In the genomic region with DNA sequence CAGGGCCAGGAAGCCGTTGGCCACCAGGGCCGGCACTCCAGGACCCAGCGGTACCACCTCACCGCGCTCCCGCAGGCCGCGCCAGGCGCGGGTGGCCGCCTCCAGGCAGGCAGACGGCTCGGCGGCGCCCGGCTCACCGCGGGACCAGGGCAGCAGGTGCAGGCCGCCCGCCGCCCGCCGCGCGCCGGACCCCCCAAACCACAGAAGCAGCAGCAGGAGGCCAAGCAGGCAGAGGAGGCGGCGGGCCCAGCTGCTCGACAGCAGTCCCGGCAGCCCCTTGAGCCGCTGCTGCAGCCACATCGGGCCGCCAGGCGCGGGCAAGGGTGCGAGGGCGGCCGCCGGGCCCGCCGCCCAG, we compare ENCODE assay signal across 8 cellular contexts. TPM values are rescaled to one million over a fixed set of nuclear protein-coding genes. Genes with fewer than 3 reads are reported as not detected.
A peak's percentile ranks its signal among the peaks of the same experiment; 100 is the strongest.
DNase-seq lines count a peak whose midpoint lies in the region; TF ChIP-seq lines count a peak whose summit lies in the region.

No MANE protein-coding gene starts in this region.

- no peaks in the 10 kb centered on the region for H3K9me3 ChIP-seq in SJSA1 (replicated peaks)
- H3K9me3 ChIP-seq in spleen, result no peaks in the 10 kb centered on the region

- no peak overlapping the region for H3K27ac Mint-ChIP-seq in glutamatergic neuron (ENCODE audit: unreplicated experiment)

- H3K36me3 Mint-ChIP-seq in glutamatergic neuron (ENCODE audit: unreplicated experiment), result no peaks in the 10 kb centered on the region

- DNase-seq in GM12864 (ENCODE audit: low read depth) (no peak), HFF-Myc (ENCODE audit: extremely low read depth, low read depth) (no peak), SJSA1 (ENCODE audit: low read depth in 1 of 2, low spot score in 2 of 2) (no peak), glutamatergic neuron (peak; percentile 41), spleen (peak; percentile 91), mucosa of gallbladder (ENCODE audit: low spot score) (no peak), cerebellar nuclear complex (lab: John Stamatoyannopoulos, UW) (no peak), SIG-M5 (lab: John Stamatoyannopoulos, UW) (no peak)

- 0 to 2% (median 0%) methylated on average over 7 to 41 of the region's 41 CpGs; no CpG with 5 or more reads in 1 of the 5 donors for WGBS in spleen, 5 donors

- H3K4me3 ChIP-seq in GM12864 (ENCODE audit: low read depth, low read length), result peak overlapping the region; percentile 73
- H3K4me3 ChIP-seq in HFF-Myc (replicated peaks; ENCODE audit: low read depth, low read length), result peak overlapping the region; percentile 64
- H3K4me3 ChIP-seq in SJSA1, result peak overlapping the region; percentile 56
- H3K4me3 ChIP-seq in spleen, result peak overlapping the region; percentile 48 to 89 (median 64)

- H3K9me3 Mint-ChIP-seq in glutamatergic neuron (ENCODE audit: unreplicated experiment), result peaks cover 10% of the 10 kb centered on the region

- peaks cover 26% of the 10 kb centered on the region for H3K4me1 ChIP-seq in SJSA1 (replicated peaks)
- H3K4me1 ChIP-seq in spleen, result peaks cover 29 to 74% (median 63%) of the 10 kb centered on the region in 6 donors

- no peaks in the 10 kb centered on the region for H3K27me3 ChIP-seq in SJSA1 (replicated peaks)
- H3K27me3 ChIP-seq in spleen (replicated peaks in 1 of 7), result no peaks in the 10 kb centered on the region

- TF ChIP-seq POLR2A in spleen (IDR thresholded peaks at IDR 0.05), result no peak

- intact Hi-C loops in spleen (cut with DNase I; ENCODE audit: low total_unique reads), result no loop called here

- TF ChIP-seq CTCF in GM12864 (IDR thresholded peaks at IDR 0.05; ENCODE audit: low read depth, low read length, missing control alignments) (no peak), HFF-Myc (IDR thresholded peaks at IDR 0.05; ENCODE audit: low read depth, low read length, missing control alignments) (no peak), glutamatergic neuron (IDR thresholded peaks at IDR 0.05; ENCODE audit: partially characterized antibody, unreplicated experiment) (no peak), spleen (IDR thresholded peaks at IDR 0.05 in 8 of 11, conservative IDR thresholded peaks at IDR 0.05 in 3 of 11) (no peak)

- no peak overlapping the region for H3K27ac ChIP-seq in SJSA1
- H3K27ac ChIP-seq in spleen, result peak overlapping the region in 5 of 8 donors; percentile 44 to 90 (median 80)

- H3K4me3 Mint-ChIP-seq in glutamatergic neuron (ENCODE audit: unreplicated experiment), result no peak overlapping the region

- peaks cover 4% of the 10 kb centered on the region for H3K27me3 Mint-ChIP-seq in glutamatergic neuron (ENCODE audit: unreplicated experiment)

- H3K4me1 Mint-ChIP-seq in glutamatergic neuron (ENCODE audit: low read depth, unreplicated experiment), result peaks cover 13% of the 10 kb centered on the region

- H3K36me3 ChIP-seq in SJSA1 (peaks cover 29% of the 10 kb centered on the region), spleen (peaks cover 0 to 32% (median 27%) of the 10 kb centered on the region in 6 donors)

RNA-seq across cellular contexts. Expression of a gene that starts 0.3 kb away (rescaled TPM):
- total RNA-seq in SJSA1 (2014; rRNA removed; shearing (Covaris generic)), result 85.2 and 102 TPM in 2 replicates
- total RNA-seq in glutamatergic neuron (ENCODE audit: unreplicated experiment), result 35.7 TPM
- total RNA-seq in spleen, result 10 to 100 TPM; 39.0 to 93.0 (median 45.8) TPM
- 10 to 100 TPM; 20.7 to 36.2 (median 26.5) TPM for polyA plus RNA-seq in spleen
- total RNA-seq in mucosa of gallbladder, result 68.1 TPM

RNA-seq across cellular contexts. Expression of a gene that starts 8.6 kb away (rescaled TPM):
- total RNA-seq in SJSA1 (2014; rRNA removed; shearing (Covaris generic)), result 229 and 382 TPM in 2 replicates
- total RNA-seq in glutamatergic neuron (ENCODE audit: unreplicated experiment) (113 TPM), spleen (10 to 100 TPM; 40.0 to 53.4 (median 46.4) TPM), mucosa of gallbladder (100 TPM)
- polyA plus RNA-seq in spleen, result 10 to 100 TPM; 11.6 to 19.7 (median 14.5) TPM

RNA-seq across cellular contexts. Expression of a gene that starts 54.3 kb away (rescaled TPM):
- total RNA-seq in SJSA1 (2014; rRNA removed; shearing (Covaris generic)), result 53.6 and 54.8 TPM in 2 replicates
- total RNA-seq in glutamatergic neuron (ENCODE audit: unreplicated experiment), result 61.9 TPM
- 10 to 100 TPM; 47.3 to 69.6 (median 62.9) TPM for total RNA-seq in spleen
- 10 to 100 TPM; 14.8 to 28.1 (median 16.2) TPM for polyA plus RNA-seq in spleen
- 71.1 TPM for total RNA-seq in mucosa of gallbladder

Comparison
In these comparisons a context has a peak if more than half of its experiments do, and no peak if none do; other contexts are left out.
1. DNase-seq: peak in glutamatergic neuron (single experiment) and spleen (single experiment); none in GM12864 (single experiment), HFF-Myc (single experiment), SJSA1 (0 of 2), mucosa of gallbladder (single experiment), cerebellar nuclear complex (0 of 2) and SIG-M5 (single experiment).
2. Peak in every context shown above with its lines, with median percentiles within 50 percentile points of each other: H3K4me3 ChIP-seq.